9 cellular contexts compared by ENCODE assay signal in the genomic region with DNA sequence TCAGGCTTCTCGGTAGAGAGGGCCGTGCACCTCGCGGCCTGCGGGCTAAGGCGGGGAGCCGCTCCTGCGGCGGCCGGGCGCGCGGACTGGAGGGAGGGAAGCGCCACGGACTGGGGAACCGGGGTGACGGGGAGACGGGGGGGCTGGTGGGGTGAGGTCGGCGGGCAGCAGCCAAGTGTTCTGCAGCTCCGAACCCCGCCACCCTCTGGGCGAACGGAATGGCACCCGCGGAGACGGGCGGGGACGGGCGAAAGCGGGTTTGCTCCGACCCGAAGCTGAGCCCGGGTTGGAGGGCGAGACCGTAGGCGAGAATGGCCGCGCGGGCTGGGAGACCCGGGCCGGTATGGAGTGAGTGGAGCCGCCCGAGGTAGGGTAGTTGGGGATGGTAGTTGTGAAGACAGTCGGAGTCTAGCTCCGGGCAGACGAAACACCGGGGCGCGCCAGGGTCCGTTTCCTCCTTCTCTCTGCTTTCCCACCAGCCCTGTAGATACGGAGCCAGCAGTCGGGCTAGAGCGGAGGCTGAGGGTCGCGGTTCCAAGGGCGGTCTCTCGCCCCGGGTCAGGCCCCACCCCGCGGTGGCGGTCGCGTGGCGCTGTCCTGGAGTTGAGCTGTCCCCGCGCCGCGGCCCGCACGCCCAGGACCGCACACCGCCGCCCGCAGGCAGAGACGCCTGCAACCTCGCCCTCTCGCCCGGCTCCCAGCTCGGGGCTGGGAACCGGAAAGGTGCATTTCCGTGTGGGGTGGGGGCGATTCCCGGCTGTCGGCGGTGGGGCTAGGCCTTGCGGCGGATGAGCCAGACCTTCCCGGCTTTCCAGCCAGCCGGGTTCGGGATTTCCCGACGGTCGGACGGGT.
A peak's percentile ranks its signal among the peaks of the same experiment; 100 is the strongest.
DNase-seq lines count a peak whose midpoint lies in the region; ATAC-seq, FAIRE-seq and TF ChIP-seq lines count a peak whose summit lies in the region.
"Had no signal": no experiment of that assay in that cellular context is flagged by ENCODE, and none has a peak within 500 bp of the region (broad histone marks: within the 10 kb centered on the region; RNA-seq: fewer than 3 reads in every experiment).

No MANE protein-coding gene starts in this region.

- no peak for ATAC-seq in HG02973 (IDR thresholded peaks at IDR 0.05; ENCODE audit: unreplicated experiment)
- ATAC-seq in GM21515 (IDR thresholded peaks at IDR 0.05; ENCODE audit: unreplicated experiment) = no peak

- H3K27ac ChIP-seq in thymus (ENCODE audit: low read depth) = peak overlapping the region; percentile 69
- H3K27ac ChIP-seq: neutrophil had no signal

- peaks cover 44% of the 10 kb centered on the region for H3K27me3 ChIP-seq in thymus (ENCODE audit: control insufficient read depth, insufficient read depth)

- H3K4me3 ChIP-seq in astrocyte of the cerebellum (ENCODE audit: low read depth, low read length) (peak overlapping the region; percentile 37), thymus (ENCODE audit: low read length) (peak overlapping the region; percentile 49)

- 3% methylated on average over 95 of the region's 95 CpGs for WGBS in thymus

- H3K36me3 ChIP-seq in thymus (ENCODE audit: control insufficient read depth, insufficient read depth) = no peaks in the 10 kb centered on the region
- H3K36me3 ChIP-seq: neutrophil had no signal

- FAIRE-seq in urothelium cell line (lab: Jason Lieb, UNC) = no peak

- DNase-seq in COR-L47 (lab: John Stamatoyannopoulos, UW) (peak; percentile 29), HuH-7 (ENCODE audit: low spot score) (peak; percentile 52), astrocyte of the cerebellum (ENCODE audit: low read depth) (no peak), iPS-NIHi7 (ENCODE audit: extremely low spot score) (peak; percentile 49), urothelium cell line (ENCODE audit: low spot score) (no peak)

- TF ChIP-seq CTCF in astrocyte of the cerebellum (IDR thresholded peaks at IDR 0.05; ENCODE audit: low read depth, low read length, missing control alignments) = no peak

- no peaks in the 10 kb centered on the region for H3K9me3 ChIP-seq in thymus (ENCODE audit: control insufficient read depth)
- H3K9me3 ChIP-seq: neutrophil had no signal

- H3K4me1 ChIP-seq in thymus (ENCODE audit: control insufficient read depth, insufficient read depth, low read length) = peaks cover 4% of the 10 kb centered on the region

- in situ Hi-C loops in astrocyte of the cerebellum (cut with HindIII; ENCODE audit: low sequenced_read_pairs) = no loop called here

Comparison
In these comparisons a context has a peak if more than half of its experiments do, and no peak if none do; other contexts are left out.
1. DNase-seq: peak in COR-L47 (single experiment), HuH-7 (single experiment) and iPS-NIHi7 (single experiment); none in astrocyte of the cerebellum (single experiment) and urothelium cell line (single experiment).